2 cellular contexts compared by ENCODE assay signal in genomic region chr2:235107640-235107951, GRCh38.
TF ChIP-seq lines count a peak whose summit lies in the region.

No MANE protein-coding gene starts in this region.

TF ChIP-seq in IMR-90, 13 proteins besides CTCF, POLR2A, EP300 and RAD21:
- no peak for TF ChIP-seq SMC3 (IDR thresholded peaks at IDR 0.05; ENCODE audit: low read depth, low read length)
- peak; percentile 65 for TF ChIP-seq CEBPB (IDR thresholded peaks at IDR 0.05; ENCODE audit: low read depth, low read length)

TF ChIP-seq in H1, 55 proteins besides CTCF, POLR2A, EP300 and RAD21:
- TF ChIP-seq CEBPB (IDR thresholded peaks at IDR 0.05; ENCODE audit: low read depth, low read length) (0 out of 2 replicates have a peak, but pooled peaks have one; percentile 12), SP1 (IDR thresholded peaks at IDR 0.05; ENCODE audit: low read depth, low read length) (no peak), CBX8 (IDR thresholded peaks at IDR 0.05; ENCODE audit: borderline replicate concordance, low read depth, low read length) (no peak), GTF2F1 (IDR thresholded peaks at IDR 0.05; ENCODE audit: borderline replicate concordance, low read depth, low read length) (no peak)
